Comparison of ENCODE assay signal across 1 cellular context in genomic region chr12:112352921-112353320, GRCh38.
TF ChIP-seq lines count a peak whose summit lies in the region.

No MANE protein-coding gene starts in this region.

TF ChIP-seq in K562, 482 proteins besides CTCF, POLR2A, EP300 and RAD21:
- TF ChIP-seq MNT (conservative IDR thresholded peaks at IDR 0.05) (0 out of 4 replicates have a peak, but pooled peaks of 1 of the 2 experiments have one; percentile 35), KAT2B (IDR thresholded peaks at IDR 0.05; ENCODE audit: low read depth, low read length) (no peak), PKNOX1 (IDR thresholded peaks at IDR 0.05) (peak; percentile 85), PBX2 (CRISPR knock-in tag; IDR thresholded peaks at IDR 0.05; ENCODE audit: low read depth) (no peak), PBX2 (tag; conservative IDR thresholded peaks at IDR 0.05; ENCODE audit: low read depth) (peak; percentile 45), HMBOX1 (IDR thresholded peaks at IDR 0.05) (peak; percentile 41; the same call in 1 of the 2 replicates), TEAD2 (tag; IDR thresholded peaks at IDR 0.05) (no peak), NCOA2 (IDR thresholded peaks at IDR 0.05; ENCODE audit: partially characterized antibody in 2 of 2) (no peak), MEIS2 (IDR thresholded peaks at IDR 0.05; ENCODE audit: partially characterized antibody) (peak; percentile 46), CGGBP1 (CRISPR knock-in tag; IDR thresholded peaks at IDR 0.05) (no peak), YY1 (IDR thresholded peaks at IDR 0.05; ENCODE audit: borderline replicate concordance in 1 of 3, control insufficient read depth in 1 of 3, extremely low read depth in 1 of 3, insufficient read depth in 3 of 3, insufficient read length in 1 of 3, insufficient replicate concordance in 2 of 3, low read depth in 1 of 3, low read length in 2 of 3) (peak in 1 of 3 experiments; percentile 34), L3MBTL2 (IDR thresholded peaks at IDR 0.05) (0 out of 2 replicates have a peak, but pooled peaks have one; percentile 16)
